In genomic region chrX:53433651-53434639, GRCh38 we compare ENCODE assay signal across 8 cellular contexts. TPM values are rescaled to one million over a fixed set of nuclear protein-coding genes. Genes with fewer than 3 reads are reported as not detected.
DNase-seq lines count a peak whose midpoint lies in the region; ATAC-seq and TF ChIP-seq lines count a peak whose summit lies in the region.

HSD17B10 (minus strand) TSS chrX:53434370; CDS start chrX:53434345, 25 bp downstream.

- H3K4me3 ChIP-seq in OCI-LY1 (ENCODE audit: low read depth, low read length, poor library complexity, severe bottlenecking), result peak within 1 kb of the TSS; percentile 91

- peak; percentile 84 for DNase-seq in COR-L47 (lab: John Stamatoyannopoulos, UW)
- peak in 74 of 76 experiments; percentile 11 to 87 (median 71) for DNase-seq in HUDEP-2 (lab: John Stamatoyannopoulos, UW; ENCODE audit: unreplicated experiment in 76 of 76)
- DNase-seq in activated CD8-positive, alpha-beta memory T cell treated with anti-CD3 and anti-CD28 coated beads, Interleukin-2, amount 50 U/mL, for 4 hours, result peak; percentile 86
- peak; percentile 78 to 82 for DNase-seq in mesothelial cell of epicardium (ENCODE audit: low spot score in 2 of 2, unreplicated experiment in 2 of 2)
- DNase-seq in stimulated activated CD8-positive, alpha-beta memory T cell treated with anti-CD3 and anti-CD28 coated beads, Interleukin-2, amount 100 ng/mL, for 1 hour (ENCODE audit: low read depth in 2 of 2), result peak; percentile 62 to 75

- peaks cover 4% of the 10 kb centered on the region for H3K36me3 Mint-ChIP-seq in mesothelial cell of epicardium

- H3K27me3 Mint-ChIP-seq in mesothelial cell of epicardium (ENCODE audit: low read depth), result peaks cover 10% of the 10 kb centered on the region

- no peaks in the 10 kb centered on the region for H4K20me1 ChIP-seq in OCI-LY1 (ENCODE audit: insufficient read depth, low read length)

- peak within 1 kb of the TSS; percentile 95 for H3K4me2 ChIP-seq in OCI-LY1 (ENCODE audit: low read length)

- peaks cover 10% of the 10 kb centered on the region for H3K4me1 Mint-ChIP-seq in mesothelial cell of epicardium

- ATAC-seq in GM21381 (IDR thresholded peaks at IDR 0.05; ENCODE audit: unreplicated experiment), result peak; percentile 95

- peaks cover 13% of the 10 kb centered on the region for H3K4me1 ChIP-seq in OCI-LY1 (ENCODE audit: insufficient read depth, low read length, severe bottlenecking)

- H2AFZ ChIP-seq in OCI-LY1 (ENCODE audit: low read length), result no peak within 1 kb of the TSS

- H3K9ac ChIP-seq in OCI-LY1 (ENCODE audit: low read length), result peak within 1 kb of the TSS; percentile 96

- no peak for TF ChIP-seq CTCF in OCI-LY1 (IDR thresholded peaks at IDR 0.05; ENCODE audit: low read length)
- TF ChIP-seq CTCF in mesothelial cell of epicardium (IDR thresholded peaks at IDR 0.05; ENCODE audit: unreplicated experiment), result no peak

- no peaks in the 10 kb centered on the region for H3F3A ChIP-seq in OCI-LY1 (ENCODE audit: insufficient read depth, low read length)

- peak within 1 kb of the TSS; percentile 86 for H3K27ac Mint-ChIP-seq in mesothelial cell of epicardium

- H3K27ac ChIP-seq in OCI-LY1 (ENCODE audit: low read depth, low read length, poor library complexity, severe bottlenecking), result peak within 1 kb of the TSS; percentile 39

- H3K36me3 ChIP-seq in OCI-LY1 (ENCODE audit: insufficient read depth, low read length), result peaks cover 28% of the 10 kb centered on the region

- no peaks in the 10 kb centered on the region for H3K9me2 ChIP-seq in OCI-LY1 (ENCODE audit: low read depth, low read length)

- peaks cover 16% of the 10 kb centered on the region for H3K9me3 Mint-ChIP-seq in mesothelial cell of epicardium

- H3K9me3 ChIP-seq in OCI-LY1 (ENCODE audit: low read length), result no peaks in the 10 kb centered on the region

- no peaks in the 10 kb centered on the region for H3K27me3 ChIP-seq in OCI-LY1 (ENCODE audit: insufficient read depth, low read length)

- H3K79me2 ChIP-seq in OCI-LY1 (ENCODE audit: insufficient read depth, low read length), result 0 out of 2 replicates have a peak, but pooled peaks cover 2% of the 10 kb centered on the region

- in situ Hi-C loops in endometrial microvascular endothelial cells (cut with HindIII; ENCODE audit: inconsistent ontology term, low pct_unique_long_range_greater_than_20kb, low sequenced_read_pairs), result no loop called here

- H3K4me3 Mint-ChIP-seq in mesothelial cell of epicardium, result peak within 1 kb of the TSS; percentile 91

RNA-seq across cellular contexts. Expression of gene HSD17B10, which starts in this region (rescaled TPM):
- total RNA-seq in endometrial microvascular endothelial cells (ENCODE audit: inconsistent ontology term), result 87.1 TPM
- 65.8 to 70.1 TPM (median 68.6 TPM) in 3 replicates for total RNA-seq in mesothelial cell of epicardium

Comparison
In these comparisons a context has a peak if more than half of its experiments do, and no peak if none do; other contexts are left out.
1. Peak in every context shown above with its lines: DNase-seq, ATAC-seq, H3K4me3 ChIP-seq and H3K27ac ChIP-seq.